ENCODE assay signal across 8 cellular contexts in genomic region chr11:63840356-63841060, GRCh38. TPM values are rescaled to one million over a fixed set of nuclear protein-coding genes. Genes with fewer than 3 reads are reported as not detected.
DNase-seq lines count a peak whose midpoint lies in the region; ATAC-seq and TF ChIP-seq lines count a peak whose summit lies in the region.

No MANE protein-coding gene starts in this region.

- peak overlapping the region; percentile 100 for H3K4me3 Mint-ChIP-seq in T-helper 17 cell

- no peaks in the 10 kb centered on the region for H3K9me3 ChIP-seq in T-helper 17 cell (ENCODE audit: control insufficient read depth, low read length, poor library complexity, severe bottlenecking)
- no peaks in the 10 kb centered on the region for H3K9me3 ChIP-seq in skeletal muscle tissue (ENCODE audit: control insufficient read depth in 3 of 3, low read length in 3 of 3)

- H3K4me1 Mint-ChIP-seq in T-helper 17 cell = peaks cover 57% of the 10 kb centered on the region

- ATAC-seq in T-helper 17 cell = no peak
- ATAC-seq in GM21515 (IDR thresholded peaks at IDR 0.05; ENCODE audit: unreplicated experiment) = no peak
- no peak for ATAC-seq in HG03520 (IDR thresholded peaks at IDR 0.05; ENCODE audit: unreplicated experiment)
- no peak for ATAC-seq in HG03196 (IDR thresholded peaks at IDR 0.05; ENCODE audit: unreplicated experiment)
- no peak for ATAC-seq in GM18498 (IDR thresholded peaks at IDR 0.05; ENCODE audit: unreplicated experiment)

- peaks cover 44 to 49% (median 48%) of the 10 kb centered on the region in 3 donors for H3K4me1 ChIP-seq in skeletal muscle tissue (ENCODE audit: control insufficient read depth in 3 of 3, insufficient read depth in 3 of 3, low read length in 3 of 3)

- H3K36me3 Mint-ChIP-seq in T-helper 17 cell (ENCODE audit: low read depth) = peaks cover 14% of the 10 kb centered on the region

- H3K36me3 ChIP-seq in H7 (replicated peaks; ENCODE audit: control insufficient read depth, insufficient read depth, low read length) (no peaks in the 10 kb centered on the region), skeletal muscle tissue (ENCODE audit: control insufficient read depth in 3 of 3, insufficient read depth in 3 of 3, low read length in 3 of 3) (peaks cover 0 to 11% (median 2%) of the 10 kb centered on the region in 3 donors)

- DNase-seq in H7 (no peak), T-helper 17 cell (no peak), foreskin fibroblast (peak in 1 of 2 donors; percentile 29)

- TF ChIP-seq CTCF in foreskin fibroblast (IDR thresholded peaks at IDR 0.05; ENCODE audit: low read depth, low read length) = no peak

- H3K27ac ChIP-seq in skeletal muscle tissue (ENCODE audit: low read depth, low read length) = no peak overlapping the region

- no peaks in the 10 kb centered on the region for H3K27me3 Mint-ChIP-seq in T-helper 17 cell

- H3K27me3 ChIP-seq in H7 (ENCODE audit: control insufficient read depth, insufficient read depth, low read length) = no peaks in the 10 kb centered on the region
- H3K27me3 ChIP-seq in skeletal muscle tissue (ENCODE audit: control insufficient read depth in 3 of 3, insufficient read depth in 3 of 3, low read length in 3 of 3) = no peaks in the 10 kb centered on the region

- H3K27ac Mint-ChIP-seq in T-helper 17 cell = peak overlapping the region; percentile 99

- H3K9ac ChIP-seq in skeletal muscle tissue (ENCODE audit: low read depth in 1 of 3, low read length in 3 of 3) = peak overlapping the region; percentile 85 to 95 (median 93)

- peak overlapping the region; percentile 94 for H3K4me3 ChIP-seq in H7 (ENCODE audit: insufficient read depth, low read depth, low read length)
- peak overlapping the region; percentile 82 to 84 for H3K4me3 ChIP-seq in foreskin fibroblast (ENCODE audit: low read depth in 1 of 2, low read length in 2 of 2)
- H3K4me3 ChIP-seq in skeletal muscle tissue (ENCODE audit: low read length in 3 of 3) = peak overlapping the region; percentile 86 to 91 (median 86)

RNA-seq across cellular contexts. Expression of gene MARK2, which starts 1.6 kb away (rescaled TPM):
- total RNA-seq in H7 (2014; rRNA removed; shearing (Covaris generic)) = 26.5 and 30.2 TPM in 2 replicates
- total RNA-seq in T-helper 17 cell (10 to 100 TPM; 44.6 to 53.5 TPM), skeletal muscle tissue (6.8 TPM)

RNA-seq across cellular contexts. Expression of gene SPINDOC, which starts 27.3 kb away (rescaled TPM):
- total RNA-seq in H7 (2014; rRNA removed; shearing (Covaris generic)) = 106 and 107 TPM in 2 replicates
- total RNA-seq in T-helper 17 cell (1 to 10 TPM; 8.5 to 9.4 TPM), skeletal muscle tissue (6.8 TPM)

Comparison
In these comparisons a context has a peak if more than half of its experiments do, and no peak if none do; other contexts are left out.
1. RNA of gene SPINDOC, which starts 27.3 kb away (total RNA-seq): 106 to 107 TPM in H7; 8.5 to 9.4 TPM in T-helper 17 cell and 6.8 TPM in skeletal muscle tissue (single experiment); every median in the first group is over 10 times any median in the second.
2. Peak in every context shown above with its lines, with median percentiles within 50 percentile points of each other: H3K4me3 ChIP-seq.